In genomic region chr11:117818036-117818858, GRCh38 we compare ENCODE assay signal across 9 cellular contexts. TPM values are rescaled to one million over a fixed set of nuclear protein-coding genes. Genes with fewer than 3 reads are reported as not detected.
DNase-seq lines count a peak whose midpoint lies in the region; ATAC-seq, FAIRE-seq and TF ChIP-seq lines count a peak whose summit lies in the region.
"Had no signal": no experiment of that assay in that cellular context is flagged by ENCODE, and none has a peak within 500 bp of the region (broad histone marks: within the 10 kb centered on the region; RNA-seq: fewer than 3 reads in every experiment).

No MANE protein-coding gene starts in this region.

- H3K9me3 ChIP-seq in endodermal cell (ENCODE audit: control insufficient read depth, low read length): no peaks in the 10 kb centered on the region
- H3K9me3 ChIP-seq: right lobe of liver had no signal

- intact Hi-C loops in Right ventricle myocardium inferior (cut with DNase I): no loop called here
- intact Hi-C loops in Right ventricle myocardium superior (cut with DNase I): no loop called here

- DNase-seq in Right ventricle myocardium inferior (ENCODE audit: missing footprints) (peak; percentile 21), Right ventricle myocardium superior (no peak), T-helper 22 cell (ENCODE audit: low read depth) (peak; percentile 59), endodermal cell (no peak), G401 (ENCODE audit: low spot score) (no peak), NCI-H526 (lab: John Stamatoyannopoulos, UW) (no peak), D721Med (ENCODE audit: insufficient read length, low spot score) (no peak)
- DNase-seq in stimulated activated CD8-positive, alpha-beta memory T cell treated with anti-CD3 and anti-CD28 coated beads, Interleukin-4, amount 100 ng/mL, for 48 hours: peak; percentile 66

- FAIRE-seq in D721Med (lab: Jason Lieb, UNC): no peak

- H3K27me3 ChIP-seq in endodermal cell (ENCODE audit: control insufficient read depth, insufficient read depth, low read length, poor library complexity, severe bottlenecking): no peaks in the 10 kb centered on the region
- H3K27me3 ChIP-seq: right lobe of liver had no signal

- H3K4me1 Mint-ChIP-seq in endodermal cell: peaks cover 69% of the 10 kb centered on the region

- H3K27ac ChIP-seq in endodermal cell (ENCODE audit: low read depth, low read length): no peak overlapping the region
- H3K27ac ChIP-seq: right lobe of liver had no signal

- H3K4me3 Mint-ChIP-seq in endodermal cell: no peak overlapping the region

- H3K27ac Mint-ChIP-seq in endodermal cell: peak overlapping the region; percentile 98

- in situ Hi-C loops in G401 (cut with HindIII; ENCODE audit: low sequenced_read_pairs): no loop called here

- TF ChIP-seq CTCF in endodermal cell (conservative IDR thresholded peaks at IDR 0.05) (peak; percentile 9), D721Med (IDR thresholded peaks at IDR 0.05; ENCODE audit: insufficient read depth, missing control alignments) (no peak)

- no peak overlapping the region for H3K4me3 ChIP-seq in endodermal cell (ENCODE audit: low read length)
- H3K4me3 ChIP-seq: right lobe of liver had no signal

- H3K36me3 Mint-ChIP-seq in endodermal cell (ENCODE audit: low read depth): no peaks in the 10 kb centered on the region

- H3K27me3 Mint-ChIP-seq in endodermal cell (ENCODE audit: insufficient read depth): no peaks in the 10 kb centered on the region

- H3K9me3 Mint-ChIP-seq in endodermal cell: no peaks in the 10 kb centered on the region

- no peaks in the 10 kb centered on the region for H3K36me3 ChIP-seq in endodermal cell (ENCODE audit: control insufficient read depth, insufficient read depth, low read length)
- H3K36me3 ChIP-seq: right lobe of liver had no signal

- ATAC-seq in Right ventricle myocardium inferior: no peak
- no peak for ATAC-seq in Right ventricle myocardium superior (ENCODE audit: poor library complexity)

- no peak overlapping the region for H3K9ac ChIP-seq in endodermal cell (ENCODE audit: extremely low read depth, low read length, poor library complexity, severe bottlenecking)

- WGBS in endodermal cell (ENCODE audit: insufficient coverage in 1 of 2, insufficient read length in 1 of 2), 2 experiments: 55 to 63% methylated on average over 2 to 7 of the region's 7 CpGs

- peaks cover 26% of the 10 kb centered on the region for H3K4me1 ChIP-seq in endodermal cell (ENCODE audit: control insufficient read depth, insufficient read depth, low read length)
- H3K4me1 ChIP-seq: right lobe of liver had no signal

RNA-seq across cellular contexts. Expression of gene FXYD2, which starts 6.3 kb away (rescaled TPM):
- total RNA-seq in Right ventricle myocardium inferior (2.7 TPM), Right ventricle myocardium superior (1.4 TPM), endodermal cell (1 to 10 TPM; 3.0 TPM)
- polyA plus RNA-seq in endodermal cell (2013, experiment 1 of 2): 1.0 TPM
- polyA plus RNA-seq in endodermal cell (2013, experiment 2 of 2): 1.3 TPM
- not detected in 2 replicates for total RNA-seq in G401 (2014; rRNA removed; shearing (Covaris generic))

RNA-seq across cellular contexts. Expression of gene DSCAML1, which starts 21.2 kb away (rescaled TPM):
- 0.22 TPM for total RNA-seq in Right ventricle myocardium inferior
- 0.83 TPM for total RNA-seq in Right ventricle myocardium superior
- 10 to 100 TPM in 1 of 2 donors, 1 to 10 TPM in 1; 5.6 to 10.9 TPM for total RNA-seq in endodermal cell
- 1.4 TPM for polyA plus RNA-seq in endodermal cell (2013, experiment 1 of 2)
- 0.50 TPM for polyA plus RNA-seq in endodermal cell (2013, experiment 2 of 2)
- not detected in 2 replicates for total RNA-seq in G401 (2014; rRNA removed; shearing (Covaris generic))

RNA-seq across cellular contexts. Expression of gene FXYD6, which starts 58.2 kb away (rescaled TPM):
- total RNA-seq in Right ventricle myocardium inferior (41.2 TPM), Right ventricle myocardium superior (34.6 TPM), endodermal cell (10 to 100 TPM; 54.1 to 61.8 TPM)
- 197 TPM for polyA plus RNA-seq in endodermal cell (2013, experiment 1 of 2)
- polyA plus RNA-seq in endodermal cell (2013, experiment 2 of 2): 184 TPM
- total RNA-seq in G401 (2014; rRNA removed; shearing (Covaris generic)): not detected in 2 replicates

Comparison
In these comparisons a context has a peak if more than half of its experiments do, and no peak if none do; other contexts are left out.
1. DNase-seq: peak in Right ventricle myocardium inferior (single experiment), T-helper 22 cell (single experiment) and stimulated activated CD8-positive, alpha-beta memory T cell treated with anti-CD3 and anti-CD28 coated beads, Interleukin-4, amount 100 ng/mL, for 48 hours (single experiment); none in Right ventricle myocardium superior (single experiment), endodermal cell (single experiment), G401 (single experiment), NCI-H526 (0 of 2) and D721Med (single experiment).
2. RNA of gene FXYD6, which starts 58.2 kb away (total RNA-seq): 54.1 to 61.8 TPM in endodermal cell, 41.2 TPM in Right ventricle myocardium inferior (single experiment) and 34.6 TPM in Right ventricle myocardium superior (single experiment); not detected in G401; every median in the first group is over 10 times any median in the second.